In genomic region chr19:20067898-20068297, GRCh38 we compare ENCODE assay signal across 27 cellular contexts. TPM values are rescaled to one million over a fixed set of nuclear protein-coding genes. Genes with fewer than 3 reads are reported as not detected.
A peak's percentile ranks its signal among the peaks of the same experiment; 100 is the strongest.
DNase-seq lines count a peak whose midpoint lies in the region; ATAC-seq and TF ChIP-seq lines count a peak whose summit lies in the region.
"Had no signal": no experiment of that assay in that cellular context is flagged by ENCODE, and none has a peak within 500 bp of the region (broad histone marks: within the 10 kb centered on the region; RNA-seq: fewer than 3 reads in every experiment).

No MANE protein-coding gene starts in this region.

- H3K27ac ChIP-seq in HUES48 (ENCODE audit: low read depth, low read length) = no peak overlapping the region
- H3K27ac ChIP-seq in endodermal cell (ENCODE audit: low read depth, low read length) = no peak overlapping the region
- H3K27ac ChIP-seq in iPS-20b (ENCODE audit: low read length) = peak overlapping the region; percentile 42
- H3K27ac ChIP-seq in neural progenitor cell = no peak overlapping the region
- H3K27ac ChIP-seq: BLaER1 treated with 17β-estradiol and CSF1 and Interleukin-3, amounts not matched to agents 10 nM and 100 nM; HL-60; SK-N-MC had no signal

- H3K4me1 ChIP-seq in HUES48 (ENCODE audit: control insufficient read depth, insufficient read depth, low read length) (peaks cover 30% of the 10 kb centered on the region), endodermal cell (ENCODE audit: control insufficient read depth, insufficient read depth, low read length) (peaks cover 7% of the 10 kb centered on the region), iPS-20b (ENCODE audit: insufficient read depth, low read length) (peaks cover 24% of the 10 kb centered on the region; the same call in 1 of the 2 replicates), neural progenitor cell (peaks cover 5% of the 10 kb centered on the region)
- H3K4me1 ChIP-seq: BLaER1 treated with 17β-estradiol and CSF1 and Interleukin-3, amounts not matched to agents 10 nM and 100 nM had no signal

- H2AFZ ChIP-seq in neural progenitor cell (replicated peaks) = peak overlapping the region; percentile 40

- H3K9me3 Mint-ChIP-seq in endodermal cell (peaks cover 57% of the 10 kb centered on the region), neural progenitor cell (peaks cover 47% of the 10 kb centered on the region)

- no peaks in the 10 kb centered on the region for H3K27me3 ChIP-seq in HUES48 (ENCODE audit: control insufficient read depth, insufficient read depth, low read length)
- no peaks in the 10 kb centered on the region for H3K27me3 ChIP-seq in endodermal cell (ENCODE audit: control insufficient read depth, insufficient read depth, low read length, poor library complexity, severe bottlenecking)
- H3K27me3 ChIP-seq in iPS-20b (ENCODE audit: insufficient read depth, low read length) = no peaks in the 10 kb centered on the region
- H3K27me3 ChIP-seq in neural progenitor cell = peaks cover 15% of the 10 kb centered on the region
- H3K27me3 ChIP-seq: BLaER1 treated with 17β-estradiol and CSF1 and Interleukin-3, amounts not matched to agents 10 nM and 100 nM; MG63 had no signal

- H3K9me3 ChIP-seq in HUES48 (ENCODE audit: control insufficient read depth, insufficient read depth, low read length) (peaks cover 6% of the 10 kb centered on the region; the same call in 1 of the 2 replicates), endodermal cell (ENCODE audit: control insufficient read depth, low read length) (peaks cover 37% of the 10 kb centered on the region), iPS-20b (ENCODE audit: insufficient read depth, low read depth, low read length) (no peaks in the 10 kb centered on the region), neural progenitor cell (ENCODE audit: low read depth) (no peaks in the 10 kb centered on the region)
- H3K9me3 ChIP-seq: MG63 had no signal

- ATAC-seq in HG02610 (IDR thresholded peaks at IDR 0.05; ENCODE audit: unreplicated experiment) = no peak
- no peak for ATAC-seq in HG02840 (IDR thresholded peaks at IDR 0.05; ENCODE audit: low FRiP score, unreplicated experiment)
- ATAC-seq in GM21717 (IDR thresholded peaks at IDR 0.05; ENCODE audit: unreplicated experiment) = no peak

- H3K4me3 ChIP-seq in HUES48 (ENCODE audit: low read depth, low read length) (peak overlapping the region; percentile 46), endodermal cell (ENCODE audit: low read length) (peak overlapping the region; percentile 76), iPS-20b (ENCODE audit: low read length) (peak overlapping the region; percentile 54), neural progenitor cell (peak overlapping the region; percentile 26)
- H3K4me3 ChIP-seq: BLaER1 treated with 17β-estradiol and CSF1 and Interleukin-3, amounts not matched to agents 10 nM and 100 nM; MG63; SK-N-MC had no signal

- H3K4me1 Mint-ChIP-seq in endodermal cell (peaks cover 42% of the 10 kb centered on the region), neural progenitor cell (no peaks in the 10 kb centered on the region)
- H3K4me1 Mint-ChIP-seq: CD8-positive, alpha-beta memory T cell had no signal

- H3K27me3 Mint-ChIP-seq in endodermal cell (ENCODE audit: insufficient read depth) = no peaks in the 10 kb centered on the region
- peaks cover 4% of the 10 kb centered on the region for H3K27me3 Mint-ChIP-seq in neural progenitor cell (ENCODE audit: insufficient read depth, low read depth)

- no peaks in the 10 kb centered on the region for H4K20me1 ChIP-seq in neural progenitor cell (ENCODE audit: low read depth)
- H4K20me1 ChIP-seq: BLaER1 treated with 17β-estradiol and CSF1 and Interleukin-3, amounts not matched to agents 10 nM and 100 nM had no signal

- H3K4me3 Mint-ChIP-seq in endodermal cell (peak overlapping the region; percentile 55), neural progenitor cell (no peak overlapping the region)

- peak overlapping the region; percentile 94 for H3K27ac Mint-ChIP-seq in endodermal cell
- H3K27ac Mint-ChIP-seq in neural progenitor cell = no peak overlapping the region
- H3K27ac Mint-ChIP-seq: CD8-positive, alpha-beta memory T cell had no signal

- no peaks in the 10 kb centered on the region for H3F3A ChIP-seq in neural progenitor cell (ENCODE audit: low read depth)

- H3K4me2 ChIP-seq in neural progenitor cell = peak overlapping the region; percentile 60
- H3K4me2 ChIP-seq: BLaER1 treated with 17β-estradiol and CSF1 and Interleukin-3, amounts not matched to agents 10 nM and 100 nM had no signal

- H3K36me3 ChIP-seq in HUES48 (ENCODE audit: control insufficient read depth, insufficient read depth, low read length) (no peaks in the 10 kb centered on the region), endodermal cell (ENCODE audit: control insufficient read depth, insufficient read depth, low read length) (no peaks in the 10 kb centered on the region), iPS-20b (ENCODE audit: insufficient read depth, low read depth, low read length) (no peaks in the 10 kb centered on the region), neural progenitor cell (no peaks in the 10 kb centered on the region)
- H3K36me3 ChIP-seq: BLaER1 treated with 17β-estradiol and CSF1 and Interleukin-3, amounts not matched to agents 10 nM and 100 nM; MG63 had no signal

- peak overlapping the region; percentile 31; the same call in 1 of the 2 replicates for H3K9ac ChIP-seq in HUES48 (ENCODE audit: low read depth, low read length)
- no peak overlapping the region for H3K9ac ChIP-seq in endodermal cell (ENCODE audit: extremely low read depth, low read length, poor library complexity, severe bottlenecking)
- peak overlapping the region; percentile 62; the same call in 1 of the 2 replicates for H3K9ac ChIP-seq in iPS-20b (ENCODE audit: low read depth, low read length)
- H3K9ac ChIP-seq in neural progenitor cell = no peak overlapping the region
- H3K9ac ChIP-seq: BLaER1 treated with 17β-estradiol and CSF1 and Interleukin-3, amounts not matched to agents 10 nM and 100 nM had no signal

- intact Hi-C loops in posterior cingulate gyrus (cut with DNase I) = no loop called here

- H3K79me2 ChIP-seq in neural progenitor cell (ENCODE audit: low read depth) = no peaks in the 10 kb centered on the region

- TF ChIP-seq CTCF in endodermal cell (conservative IDR thresholded peaks at IDR 0.05) (no peak), neural progenitor cell (IDR thresholded peaks at IDR 0.05) (no peak)

- H3K36me3 Mint-ChIP-seq in endodermal cell (ENCODE audit: low read depth) = peaks cover 25% of the 10 kb centered on the region
- no peaks in the 10 kb centered on the region for H3K36me3 Mint-ChIP-seq in neural progenitor cell

- WGBS in endodermal cell (ENCODE audit: insufficient coverage in 1 of 2, insufficient read length in 1 of 2), 2 experiments = 35 to 50% methylated on average over 8 of the region's 8 CpGs

- peak; percentile 52 for DNase-seq in endodermal cell
- DNase-seq in neural progenitor cell (ENCODE audit: low spot score) = no peak
- no peak for DNase-seq in posterior cingulate gyrus
- DNase-seq: CD8-positive, alpha-beta memory T cell; DMS53; EL; H7; Kasumi-1; MG63; NCI-H1048; NCI-H1436 treated with DMSO at 0.1 percent for 48 hours; NCI-H2081 treated with DMSO at 0.1 percent for 48 hours; NCI-H2227 treated with DMSO at 0.1 percent for 48 hours; NCI-H510A treated with DMSO at 0.1 percent for 48 hours; NCI-H774; OCI-M1; Right ventricle myocardium superior had no signal

RNA-seq across cellular contexts. Expression of gene ZNF90, which starts 9.9 kb away (rescaled TPM):
- total RNA-seq in endodermal cell (100 to 1,000 TPM; 113 to 174 TPM), neural progenitor cell (ENCODE audit: low replicate concordance) (40.4 and 51.2 TPM in 2 replicates)
- 26.0 TPM for polyA plus RNA-seq in endodermal cell (2013, experiment 1 of 2)
- polyA plus RNA-seq in endodermal cell (2013, experiment 2 of 2) = 26.6 TPM
- total RNA-seq: HT1080 had no signal

RNA-seq across cellular contexts. Expression of gene ZNF682, which starts 28.6 kb away (rescaled TPM):
- total RNA-seq in endodermal cell = 10 to 100 TPM; 28.5 to 29.3 TPM
- polyA plus RNA-seq in endodermal cell (2013, experiment 1 of 2) = 14.1 TPM
- 12.7 TPM for polyA plus RNA-seq in endodermal cell (2013, experiment 2 of 2)
- 26.9 and 27.7 TPM in 2 replicates for total RNA-seq in neural progenitor cell (ENCODE audit: low replicate concordance)
- total RNA-seq: A673, HT1080 had no signal

Comparison
In these comparisons a context has a peak if more than half of its experiments do, and no peak if none do; other contexts are left out.
1. H3K4me3 ChIP-seq: peak in every context shown above with its lines; median percentile 76 in endodermal cell; 54 in iPS-20b; 46 in HUES48; 26 in neural progenitor cell.
2. H3K9ac ChIP-seq: peak in HUES48 (single experiment) and iPS-20b (single experiment); none in endodermal cell (single experiment) and neural progenitor cell (single experiment).